Comparison of ENCODE assay signal across 8 cellular contexts in the genomic region with DNA sequence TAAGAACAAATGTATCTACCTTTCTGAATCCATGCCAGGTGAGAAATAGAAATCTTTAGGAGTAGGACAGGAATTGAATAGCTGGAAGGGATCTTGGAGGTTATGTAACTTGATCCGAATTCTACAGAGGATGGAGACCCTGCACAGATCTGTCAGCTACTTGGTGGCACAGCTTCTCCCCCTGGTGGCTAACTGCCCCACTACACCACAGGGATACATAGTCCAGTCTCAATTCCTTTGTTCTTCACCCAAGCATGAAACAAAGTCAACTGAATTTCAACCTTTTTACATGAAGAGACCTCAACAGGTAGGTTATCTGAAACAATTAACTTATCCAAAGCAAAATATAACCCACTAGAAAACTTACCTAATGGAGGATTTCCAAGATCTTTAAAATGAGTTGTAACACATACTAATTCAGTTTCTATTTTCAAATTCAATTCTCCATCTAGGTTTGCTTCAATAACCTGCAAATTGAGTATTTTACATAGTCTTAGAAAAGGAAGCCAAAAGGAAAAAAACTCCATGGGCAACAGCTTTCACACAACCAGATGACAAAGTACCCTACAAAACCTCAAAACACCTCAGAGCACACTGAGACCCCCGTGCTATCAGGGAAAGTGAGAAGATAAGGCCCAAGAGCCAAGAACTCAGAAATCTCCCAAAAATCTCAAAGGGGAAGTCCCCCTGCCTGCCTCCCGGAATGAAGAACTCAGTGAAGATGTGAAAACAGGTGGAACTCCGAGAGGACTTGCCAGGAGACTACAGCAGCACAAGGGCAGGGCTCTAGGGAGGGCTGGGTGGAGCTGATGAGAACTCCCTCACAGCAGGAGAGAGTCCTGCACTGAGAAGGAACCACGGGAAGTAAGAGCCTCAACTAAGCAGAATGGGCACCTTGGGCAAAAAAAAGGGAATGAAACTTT. TPM values are rescaled to one million over a fixed set of nuclear protein-coding genes. Genes with fewer than 3 reads are reported as not detected.
DNase-seq lines count a peak whose midpoint lies in the region; ATAC-seq and TF ChIP-seq lines count a peak whose summit lies in the region.

No MANE protein-coding gene starts in this region.

- no peak overlapping the region for H3K18ac ChIP-seq in mesenchymal stem cell (ENCODE audit: low read depth in 1 of 2, low read length in 2 of 2)

- H3K36me3 ChIP-seq in duodenal mucosa (ENCODE audit: control insufficient read depth in 1 of 2, insufficient read depth in 2 of 2, low read length in 2 of 2) (peaks cover 60 to 70% of the 10 kb centered on the region in 2 donors), mesenchymal stem cell (ENCODE audit: control insufficient read depth in 1 of 2, insufficient read depth in 2 of 2, low read depth in 1 of 2, low read length in 2 of 2) (peaks cover 47 to 85% of the 10 kb centered on the region in 2 experiments)

- 53% methylated on average over 5 of the region's 5 CpGs for WGBS in mesenchymal stem cell

- H3K79me1 ChIP-seq in mesenchymal stem cell (replicated peaks; ENCODE audit: low read length, poor library complexity, severe bottlenecking), result peaks cover 28% of the 10 kb centered on the region

- ATAC-seq in HG02938 (IDR thresholded peaks at IDR 0.05; ENCODE audit: unreplicated experiment), result peak; percentile 88

- H2AK5ac ChIP-seq in mesenchymal stem cell (ENCODE audit: low read length, severe bottlenecking), result peak overlapping the region; percentile 78

- peak overlapping the region in 1 of 2 experiments; percentile 60 for H2BK12ac ChIP-seq in mesenchymal stem cell (ENCODE audit: low read length in 2 of 2)

- TF ChIP-seq CTCF in GM12873 (IDR thresholded peaks at IDR 0.05; ENCODE audit: insufficient read depth, low read depth, low read length, missing control alignments), result peak; percentile 95

- DNase-seq in 8988T (peak; percentile 32), NCI-H2196 (lab: John Stamatoyannopoulos, UW; ENCODE audit: unreplicated experiment) (peak; percentile 40), mesenchymal stem cell (peak; percentile 71)
- DNase-seq in activated CD4-positive, alpha-beta T cell treated with anti-CD3 and anti-CD28 coated beads, Interleukin-2, amount 50 U/mL, for 1 hour, result peak; percentile 59
- DNase-seq in stimulated activated naive CD4-positive, alpha-beta T cell treated with Interleukin-2 at 50 U/mL for 16 hours (lab: John Stamatoyannopoulos, UW), result peak; percentile 32

- H3K23ac ChIP-seq in mesenchymal stem cell (ENCODE audit: low read length in 2 of 2), result no peak overlapping the region

- no peaks in the 10 kb centered on the region for H3K9me3 ChIP-seq in duodenal mucosa (ENCODE audit: control insufficient read depth in 1 of 2, low read length in 2 of 2)
- no peaks in the 10 kb centered on the region for H3K9me3 ChIP-seq in mesenchymal stem cell (ENCODE audit: control insufficient read depth, low read length)

- no peak overlapping the region for H2BK120ac ChIP-seq in mesenchymal stem cell (ENCODE audit: low read depth, low read length)

- H3K27ac ChIP-seq in duodenal mucosa (ENCODE audit: low read depth, low read length) (peak overlapping the region; percentile 13), mesenchymal stem cell (ENCODE audit: low read length, poor library complexity, severe bottlenecking) (no peak overlapping the region)

- no peak overlapping the region for H2AFZ ChIP-seq in mesenchymal stem cell (ENCODE audit: low read depth, low read length)

- no peak overlapping the region for H4K8ac ChIP-seq in mesenchymal stem cell (ENCODE audit: low read length)

- no peak overlapping the region for H2BK5ac ChIP-seq in mesenchymal stem cell (ENCODE audit: low read depth, low read length, poor library complexity, severe bottlenecking)

- H3K4me2 ChIP-seq in mesenchymal stem cell (ENCODE audit: low read length, poor library complexity, severe bottlenecking), result no peak overlapping the region

- H3K4ac ChIP-seq in mesenchymal stem cell (ENCODE audit: low read depth in 1 of 2, low read length in 2 of 2), result no peak overlapping the region

- H3K9ac ChIP-seq in duodenal mucosa (ENCODE audit: low read depth in 1 of 2, low read length in 2 of 2), result no peak overlapping the region
- H3K9ac ChIP-seq in mesenchymal stem cell (ENCODE audit: low read length), result no peak overlapping the region

- no peak overlapping the region for H4K91ac ChIP-seq in mesenchymal stem cell (ENCODE audit: low read length)

- H3K4me3 ChIP-seq in duodenal mucosa (ENCODE audit: low read depth in 1 of 2, low read length in 2 of 2), result no peak overlapping the region
- H3K4me3 ChIP-seq in mesenchymal stem cell (ENCODE audit: insufficient read depth in 1 of 2, low read depth in 1 of 2, low read length in 2 of 2), result no peak overlapping the region

- no peaks in the 10 kb centered on the region for H3K27me3 ChIP-seq in duodenal mucosa (ENCODE audit: control insufficient read depth in 1 of 2, insufficient read depth in 2 of 2, low read length in 2 of 2)
- no peaks in the 10 kb centered on the region for H3K27me3 ChIP-seq in mesenchymal stem cell (ENCODE audit: control insufficient read depth in 1 of 2, insufficient read depth in 1 of 2, low read length in 2 of 2)

- no peak overlapping the region for H3K14ac ChIP-seq in mesenchymal stem cell (ENCODE audit: low read length in 2 of 2)

- H2BK15ac ChIP-seq in mesenchymal stem cell (ENCODE audit: low read depth, poor library complexity, severe bottlenecking), result no peak overlapping the region

- H3K4me1 ChIP-seq in duodenal mucosa (ENCODE audit: control insufficient read depth in 1 of 2, insufficient read depth in 2 of 2, low read length in 2 of 2) (peaks cover 18 to 23% of the 10 kb centered on the region in 2 donors), mesenchymal stem cell (ENCODE audit: control insufficient read depth, insufficient read depth, low read depth, low read length) (peaks cover 2% of the 10 kb centered on the region)

RNA-seq across cellular contexts. Expression of gene HUS1, which starts 10.3 kb away (rescaled TPM):
- 23.4 TPM for polyA plus RNA-seq in mesenchymal stem cell (2013, experiment 1 of 2)
- 22.3 TPM for polyA plus RNA-seq in mesenchymal stem cell (2013, experiment 2 of 2)

RNA-seq across cellular contexts. Expression of gene PKD1L1, which starts 20.8 kb away (rescaled TPM):
- 0.03 TPM for polyA plus RNA-seq in mesenchymal stem cell (2013, experiment 1 of 2)
- polyA plus RNA-seq in mesenchymal stem cell (2013, experiment 2 of 2), result 0.05 TPM

RNA-seq across cellular contexts. Expression of gene SUN3, which starts 59.8 kb away (rescaled TPM):
- polyA plus RNA-seq in mesenchymal stem cell (2013, experiment 1 of 2), result not detected
- polyA plus RNA-seq in mesenchymal stem cell (2013, experiment 2 of 2), result not detected
